12 cellular contexts compared by ENCODE assay signal in the genomic region with DNA sequence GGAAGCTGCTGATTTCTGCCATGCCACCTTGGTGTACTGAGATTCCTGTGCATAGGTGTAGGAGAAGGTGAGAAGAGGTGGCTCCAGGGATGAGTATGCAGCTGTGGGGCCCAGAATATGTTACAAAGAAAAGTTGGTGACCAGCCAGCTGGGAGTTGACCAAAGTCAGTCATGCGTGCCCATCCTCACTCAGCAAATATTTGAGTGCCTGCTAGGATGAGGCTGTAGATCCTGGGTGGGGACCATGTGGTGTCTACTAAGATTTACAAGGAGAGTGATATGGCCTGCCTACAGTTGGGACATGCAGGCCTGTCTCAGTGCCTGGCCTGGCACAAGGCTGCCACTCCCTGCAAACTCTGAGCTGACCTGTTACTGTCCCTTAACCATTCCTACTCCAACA. TPM values are rescaled to one million over a fixed set of nuclear protein-coding genes. Genes with fewer than 3 reads are reported as not detected.
A peak's percentile ranks its signal among the peaks of the same experiment; 100 is the strongest.
DNase-seq lines count a peak whose midpoint lies in the region; ATAC-seq and TF ChIP-seq lines count a peak whose summit lies in the region.
"Had no signal": no experiment of that assay in that cellular context is flagged by ENCODE, and none has a peak within 500 bp of the region (broad histone marks: within the 10 kb centered on the region; RNA-seq: fewer than 3 reads in every experiment).

No MANE protein-coding gene starts in this region.

- H3K27me3 ChIP-seq in BLaER1 treated with 17β-estradiol and CSF1 and Interleukin-3, amounts not matched to agents 10 nM and 100 nM, result no peaks in the 10 kb centered on the region
- H3K27me3 ChIP-seq: body of pancreas had no signal

- TF ChIP-seq RAD21 in Ishikawa (IDR thresholded peaks at IDR 0.05; ENCODE audit: low read depth), result 0 out of 2 replicates have a peak, but pooled peaks have one; percentile 16

- intact Hi-C loops in mucosa of descending colon (cut with DNase I, micrococcal nuclease), result no loop called here

- peak; percentile 68 for TF ChIP-seq EP300 in Ishikawa (IDR thresholded peaks at IDR 0.05; ENCODE audit: borderline replicate concordance)

- ATAC-seq in mucosa of descending colon (peak; percentile 97), GM19035 (IDR thresholded peaks at IDR 0.05; ENCODE audit: unreplicated experiment) (no peak), HG02840 (IDR thresholded peaks at IDR 0.05; ENCODE audit: low FRiP score, unreplicated experiment) (no peak), HG03439 (IDR thresholded peaks at IDR 0.05; ENCODE audit: unreplicated experiment) (no peak)
- ATAC-seq: body of pancreas; stimulated activated naive CD8-positive, alpha-beta T cell treated with anti-CD3 and anti-CD28 coated beads, Interleukin-15, Interleukin-2, amounts not matched to agents 100 U/mL and 50 U/mL, for 24 hours had no signal

- H3K27ac ChIP-seq in BLaER1 treated with 17β-estradiol and CSF1 and Interleukin-3, amounts not matched to agents 10 nM and 100 nM, result 0 out of 22 replicates have a peak overlapping the region, but pooled peaks of 1 of the 11 experiments have one; percentile 25
- H3K27ac ChIP-seq: body of pancreas had no signal

- H4K20me1 ChIP-seq in BLaER1 treated with 17β-estradiol and CSF1 and Interleukin-3, amounts not matched to agents 10 nM and 100 nM, result peaks cover 0 to 74% (median 25%) of the 10 kb centered on the region in 11 experiments; a peak in 13 of 22 replicates

- H3K9me3 ChIP-seq in BLaER1 treated with 17β-estradiol and CSF1 and Interleukin-3, amounts not matched to agents 10 nM and 100 nM (replicated peaks in 1 of 11), result peaks cover 13 to 33% (median 31%) of the 10 kb centered on the region in 11 experiments
- no peaks in the 10 kb centered on the region for H3K9me3 ChIP-seq in mucosa of descending colon
- H3K9me3 ChIP-seq: body of pancreas had no signal

- no peak for TF ChIP-seq CTCF in mucosa of descending colon (IDR thresholded peaks at IDR 0.05)

- H3K36me3 ChIP-seq in BLaER1 treated with 17β-estradiol and CSF1 and Interleukin-3, amounts not matched to agents 10 nM and 100 nM, result peaks cover 49 to 96% (median 71%) of the 10 kb centered on the region in 11 experiments
- no peaks in the 10 kb centered on the region for H3K36me3 ChIP-seq in mucosa of descending colon (ENCODE audit: low read depth)

- peaks cover 0 to 24% (median 9%) of the 10 kb centered on the region in 10 experiments; a peak in 18 of 20 replicates for H3K4me1 ChIP-seq in BLaER1 treated with 17β-estradiol and CSF1 and Interleukin-3, amounts not matched to agents 10 nM and 100 nM
- peaks cover 15% of the 10 kb centered on the region for H3K4me1 ChIP-seq in mucosa of descending colon (ENCODE audit: low read depth)

- no peak overlapping the region for H3K4me3 ChIP-seq in BLaER1 treated with 17β-estradiol and CSF1 and Interleukin-3, amounts not matched to agents 10 nM and 100 nM
- H3K4me3 ChIP-seq in mucosa of descending colon, result no peak overlapping the region
- H3K4me3 ChIP-seq: body of pancreas had no signal

- DNase-seq in astrocyte of the hippocampus (ENCODE audit: low read depth, low spot score) (peak; percentile 64), mucosa of descending colon (peak in 2 of 3 donors; percentile 43 to 73), NCI-H526 treated with DMSO at 0.1 percent for 48 hours (lab: John Stamatoyannopoulos, UW) (no peak)
- DNase-seq: activated CD4-positive, CD25-positive, alpha-beta regulatory T cell treated with anti-CD3 and anti-CD28 coated beads, Interleukin-2, amount 50 U/mL, for 72 hours; NCI-H2171 treated with DMSO at 0.1 percent for 48 hours; stimulated activated naive CD8-positive, alpha-beta T cell treated with anti-CD3 and anti-CD28 coated beads, Interleukin-15, Interleukin-2, amounts not matched to agents 100 U/mL and 50 U/mL, for 24 hours had no signal

- no peak overlapping the region for H3K9ac ChIP-seq in BLaER1 treated with 17β-estradiol and CSF1 and Interleukin-3, amounts not matched to agents 10 nM and 100 nM

- peak overlapping the region in 7 of 11 experiments; percentile 3 to 64 (median 31); a peak in 12 of 22 replicates for H3K4me2 ChIP-seq in BLaER1 treated with 17β-estradiol and CSF1 and Interleukin-3, amounts not matched to agents 10 nM and 100 nM

TF ChIP-seq in Ishikawa, 13 proteins besides CTCF, POLR2A, EP300 and RAD21:
- TF ChIP-seq EGR1 (IDR thresholded peaks at IDR 0.05), result no peak
- TF ChIP-seq NFIC (IDR thresholded peaks at IDR 0.05), result peak; percentile 94
- TF ChIP-seq, protein P1, sequence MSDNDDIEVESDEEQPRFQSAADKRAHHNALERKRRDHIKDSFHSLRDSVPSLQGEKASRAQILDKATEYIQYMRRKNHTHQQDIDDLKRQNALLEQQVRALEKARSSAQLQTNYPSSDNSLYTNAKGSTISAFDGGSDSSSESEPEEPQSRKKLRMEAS (IDR thresholded peaks at IDR 0.05), result peak; percentile 81
- TF ChIP-seq CREB1 (IDR thresholded peaks at IDR 0.05; ENCODE audit: low read depth), result no peak
- 0 out of 2 replicates have a peak, but pooled peaks have one; percentile 29 for TF ChIP-seq FOXM1 (IDR thresholded peaks at IDR 0.05; ENCODE audit: borderline replicate concordance, low read depth)
- TF ChIP-seq, protein P2, sequence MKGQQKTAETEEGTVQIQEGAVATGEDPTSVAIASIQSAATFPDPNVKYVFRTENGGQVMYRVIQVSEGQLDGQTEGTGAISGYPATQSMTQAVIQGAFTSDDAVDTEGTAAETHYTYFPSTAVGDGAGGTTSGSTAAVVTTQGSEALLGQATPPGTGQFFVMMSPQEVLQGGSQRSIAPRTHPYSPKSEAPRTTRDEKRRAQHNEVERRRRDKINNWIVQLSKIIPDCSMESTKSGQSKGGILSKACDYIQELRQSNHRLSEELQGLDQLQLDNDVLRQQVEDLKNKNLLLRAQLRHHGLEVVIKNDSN (IDR thresholded peaks at IDR 0.05), result peak; percentile 57
- TF ChIP-seq TAF1 (IDR thresholded peaks at IDR 0.05; ENCODE audit: low read depth), result no peak
- TF ChIP-seq CEBPB (IDR thresholded peaks at IDR 0.05), result no peak
- no peak for TF ChIP-seq ZBTB7A (IDR thresholded peaks at IDR 0.05; ENCODE audit: low read depth)
- TF ChIP-seq TCF12 (IDR thresholded peaks at IDR 0.05; ENCODE audit: low read depth), result peak; percentile 85
- TF ChIP-seq, protein P3, sequence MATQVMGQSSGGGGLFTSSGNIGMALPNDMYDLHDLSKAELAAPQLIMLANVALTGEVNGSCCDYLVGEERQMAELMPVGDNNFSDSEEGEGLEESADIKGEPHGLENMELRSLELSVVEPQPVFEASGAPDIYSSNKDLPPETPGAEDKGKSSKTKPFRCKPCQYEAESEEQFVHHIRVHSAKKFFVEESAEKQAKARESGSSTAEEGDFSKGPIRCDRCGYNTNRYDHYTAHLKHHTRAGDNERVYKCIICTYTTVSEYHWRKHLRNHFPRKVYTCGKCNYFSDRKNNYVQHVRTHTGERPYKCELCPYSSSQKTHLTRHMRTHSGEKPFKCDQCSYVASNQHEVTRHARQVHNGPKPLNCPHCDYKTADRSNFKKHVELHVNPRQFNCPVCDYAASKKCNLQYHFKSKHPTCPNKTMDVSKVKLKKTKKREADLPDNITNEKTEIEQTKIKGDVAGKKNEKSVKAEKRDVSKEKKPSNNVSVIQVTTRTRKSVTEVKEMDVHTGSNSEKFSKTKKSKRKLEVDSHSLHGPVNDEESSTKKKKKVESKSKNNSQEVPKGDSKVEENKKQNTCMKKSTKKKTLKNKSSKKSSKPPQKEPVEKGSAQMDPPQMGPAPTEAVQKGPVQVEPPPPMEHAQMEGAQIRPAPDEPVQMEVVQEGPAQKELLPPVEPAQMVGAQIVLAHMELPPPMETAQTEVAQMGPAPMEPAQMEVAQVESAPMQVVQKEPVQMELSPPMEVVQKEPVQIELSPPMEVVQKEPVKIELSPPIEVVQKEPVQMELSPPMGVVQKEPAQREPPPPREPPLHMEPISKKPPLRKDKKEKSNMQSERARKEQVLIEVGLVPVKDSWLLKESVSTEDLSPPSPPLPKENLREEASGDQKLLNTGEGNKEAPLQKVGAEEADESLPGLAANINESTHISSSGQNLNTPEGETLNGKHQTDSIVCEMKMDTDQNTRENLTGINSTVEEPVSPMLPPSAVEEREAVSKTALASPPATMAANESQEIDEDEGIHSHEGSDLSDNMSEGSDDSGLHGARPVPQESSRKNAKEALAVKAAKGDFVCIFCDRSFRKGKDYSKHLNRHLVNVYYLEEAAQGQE (IDR thresholded peaks at IDR 0.05; ENCODE audit: low read depth), result no peak
- TF ChIP-seq YY1 (IDR thresholded peaks at IDR 0.05; ENCODE audit: low read depth), result peak; percentile 37; the same call in 1 of the 2 replicates
- peak; percentile 88 for TF ChIP-seq TEAD4 (IDR thresholded peaks at IDR 0.05)

RNA-seq across cellular contexts. Expression of a gene that starts 19.4 kb away (rescaled TPM):
- total RNA-seq in mucosa of descending colon, result 10 to 100 TPM; 33.8 to 43.1 (median 38.4) TPM

RNA-seq across cellular contexts. Expression of a gene that starts 32.8 kb away (rescaled TPM):
- 100 to 1,000 TPM in 2 of 3 donors, 10 to 100 TPM in 1; 76.7 to 137 (median 120) TPM for total RNA-seq in mucosa of descending colon

RNA-seq across cellular contexts. Expression of a gene that starts 39.0 kb away (rescaled TPM):
- total RNA-seq in mucosa of descending colon, result under 1 TPM in 1 of 3 donors, not detected in 2; 0.22 TPM
- total RNA-seq: body of pancreas had no signal

RNA-seq across cellular contexts. Expression of a gene that starts 56.6 kb away (rescaled TPM):
- total RNA-seq in mucosa of descending colon, result 10 to 100 TPM; 21.3 to 44.0 (median 24.1) TPM
